ENCODE assay signal across 8 cellular contexts in genomic region chr12:48157889-48158370, GRCh38. TPM values are rescaled to one million over a fixed set of nuclear protein-coding genes. Genes with fewer than 3 reads are reported as not detected.
A peak's percentile ranks its signal among the peaks of the same experiment; 100 is the strongest.
DNase-seq lines count a peak whose midpoint lies in the region; TF ChIP-seq lines count a peak whose summit lies in the region.

No MANE protein-coding gene starts in this region.

- H3K27ac ChIP-seq in dorsolateral prefrontal cortex (peak overlapping the region; percentile 71 to 97 (median 90)), parathyroid adenoma (peak overlapping the region; percentile 93)

- H2AFZ ChIP-seq in parathyroid adenoma = peak overlapping the region; percentile 100

- H3K9ac ChIP-seq in parathyroid adenoma = no peak overlapping the region

- H3K4me1 ChIP-seq in parathyroid adenoma = peaks cover 34% of the 10 kb centered on the region

- H3K4me3 ChIP-seq in GM08714 (ENCODE audit: low read length) = peak overlapping the region; percentile 48; the same call in 1 of the 2 replicates
- peak overlapping the region; percentile 45 for H3K4me3 ChIP-seq in NB4 (ENCODE audit: low read depth, low read length)
- H3K4me3 ChIP-seq in dorsolateral prefrontal cortex = peak overlapping the region; percentile 60 to 99 (median 90)
- H3K4me3 ChIP-seq in parathyroid adenoma (ENCODE audit: low read depth, low read length) = peak overlapping the region; percentile 97

- H3K27me3 ChIP-seq in dorsolateral prefrontal cortex = peaks cover 0 to 5% (median 0%) of the 10 kb centered on the region in 45 donors
- no peaks in the 10 kb centered on the region for H3K27me3 ChIP-seq in parathyroid adenoma (ENCODE audit: control insufficient read depth, insufficient read depth, low read length)

- no peaks in the 10 kb centered on the region for H3K36me3 ChIP-seq in parathyroid adenoma (ENCODE audit: control insufficient read depth, insufficient read depth, low read length)

- peak overlapping the region; percentile 92 for H3K4me2 ChIP-seq in parathyroid adenoma (ENCODE audit: low read length)

- DNase-seq in NB4 (ENCODE audit: low read depth) (peak; percentile 20), dorsolateral prefrontal cortex (no peak), head of caudate nucleus (no peak), NCI-H1436 (lab: John Stamatoyannopoulos, UW) (no peak), AG08396 (ENCODE audit: low spot score) (no peak), mucosa of gallbladder (ENCODE audit: low spot score) (no peak)

- TF ChIP-seq CTCF in NB4 (IDR thresholded peaks at IDR 0.05; ENCODE audit: low read depth, low read length) (no peak), dorsolateral prefrontal cortex (IDR thresholded peaks at IDR 0.05 in 54 of 56, conservative IDR thresholded peaks at IDR 0.05 in 2 of 56; ENCODE audit: low read depth in 1 of 56, partially characterized antibody in 56 of 56) (peak in 1 of 56 donors; percentile 5), parathyroid adenoma (IDR thresholded peaks at IDR 0.05) (no peak)

- no peak for TF ChIP-seq POLR2A in NB4 (IDR thresholded peaks at IDR 0.05; ENCODE audit: extremely low read depth, insufficient read length)

- H3K9me3 ChIP-seq in parathyroid adenoma (ENCODE audit: control insufficient read depth, low read length) = no peaks in the 10 kb centered on the region

- H3K79me2 ChIP-seq in parathyroid adenoma = peaks cover 3% of the 10 kb centered on the region

- intact Hi-C loops in dorsolateral prefrontal cortex (cut with DNase I) = loop anchor here (2.0 to 5.0 kb wide), 4 partner anchors 25 to 195 kb away; partner anchors contain the start of genes SENP1 (in 2 of the 2), CCDC184 (in 1 of the 2) and TMEM106C (in 1 of the 2)
- intact Hi-C loops in head of caudate nucleus (cut with DNase I) = loop anchor here (2.0 kb wide), 1 partner anchor 51 kb away; the partner anchor contains the start of gene SENP1

RNA-seq across cellular contexts. Expression of gene ASB8, which starts 0.6 kb away (rescaled TPM):
- total RNA-seq in dorsolateral prefrontal cortex = 10 to 100 TPM; 36.8 to 80.8 (median 58.2) TPM
- total RNA-seq in mucosa of gallbladder = 39.5 TPM

RNA-seq across cellular contexts. Expression of gene CCDC184, which starts 25.5 kb away (rescaled TPM):
- total RNA-seq in dorsolateral prefrontal cortex = 10 to 100 TPM in 118 of 120 experiments, 1 to 10 TPM in 2; 7.1 to 60.5 (median 30.1) TPM
- 5.2 TPM for total RNA-seq in mucosa of gallbladder

RNA-seq across cellular contexts. Expression of gene PFKM, which starts 38.8 kb away (rescaled TPM):
- total RNA-seq in dorsolateral prefrontal cortex (100 to 1,000 TPM in 119 of 120 experiments, 10 to 100 TPM in 1; 89.4 to 276 (median 195) TPM), mucosa of gallbladder (103 TPM)

RNA-seq across cellular contexts. Expression of gene OR10AD1, which starts 45.2 kb away (rescaled TPM):
- not detected for total RNA-seq in dorsolateral prefrontal cortex
- total RNA-seq in mucosa of gallbladder = not detected

RNA-seq across cellular contexts. Expression of gene SENP1, which starts 52.1 kb away (rescaled TPM):
- total RNA-seq in dorsolateral prefrontal cortex = 10 to 100 TPM in 119 of 120 experiments, 1 to 10 TPM in 1; 8.3 to 29.6 (median 18.5) TPM
- total RNA-seq in mucosa of gallbladder = 11.8 TPM

Comparison
In these comparisons a context has a peak if more than half of its experiments do, and no peak if none do; other contexts are left out.
1. H3K4me3 ChIP-seq: peak in every context shown above with its lines; median percentile 97 in parathyroid adenoma; 90 in dorsolateral prefrontal cortex; 48 in GM08714; 45 in NB4.